Comparison of ENCODE assay signal across 8 cellular contexts in the genomic region with DNA sequence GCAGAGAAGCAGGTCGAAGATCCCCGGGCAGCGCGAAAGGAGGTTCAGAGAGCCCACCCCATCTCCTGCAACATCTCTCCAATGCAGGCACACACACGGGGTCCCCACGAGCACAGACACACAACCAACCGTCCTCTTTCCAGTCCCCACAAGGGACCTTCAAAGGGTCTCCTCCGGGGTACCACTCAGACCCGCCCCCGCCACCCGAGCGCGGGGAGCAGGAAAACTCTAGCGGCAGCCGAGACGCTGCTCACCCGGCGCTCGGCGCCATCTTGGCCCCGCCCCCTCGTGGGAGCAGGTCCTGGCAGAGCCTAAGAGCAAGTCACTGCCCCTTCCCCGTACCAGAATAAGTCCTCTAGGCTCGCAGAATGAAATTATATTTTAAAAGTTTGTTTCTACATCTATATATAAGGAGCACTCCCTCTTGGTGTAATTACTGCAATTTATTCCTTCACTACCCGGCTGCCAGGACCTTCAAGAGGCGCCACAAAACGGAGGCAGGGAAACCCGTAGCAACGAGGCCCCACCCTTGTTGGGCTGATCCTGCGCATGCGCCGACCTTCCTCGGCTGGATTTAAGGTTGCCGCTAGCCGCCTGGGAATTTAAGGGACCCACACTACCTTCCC. TPM values are rescaled to one million over a fixed set of nuclear protein-coding genes. Genes with fewer than 3 reads are reported as not detected.
DNase-seq lines count a peak whose midpoint lies in the region; ATAC-seq, FAIRE-seq and TF ChIP-seq lines count a peak whose summit lies in the region.

A gene with protein sequence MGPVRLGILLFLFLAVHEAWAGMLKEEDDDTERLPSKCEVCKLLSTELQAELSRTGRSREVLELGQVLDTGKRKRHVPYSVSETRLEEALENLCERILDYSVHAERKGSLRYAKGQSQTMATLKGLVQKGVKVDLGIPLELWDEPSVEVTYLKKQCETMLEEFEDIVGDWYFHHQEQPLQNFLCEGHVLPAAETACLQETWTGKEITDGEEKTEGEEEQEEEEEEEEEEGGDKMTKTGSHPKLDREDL (plus strand): TSS at position 560 of the 626 bp plus-strand sequence. CDS start 111 bp downstream, outside the sequence.
TSS of gene TAF6 (minus strand) at position 284 of the 626 bp plus-strand sequence. CDS start 5,149 bp downstream, outside the sequence.

- no peaks in the 10 kb centered on the region for H3K27me3 Mint-ChIP-seq in T-cell

- POLR2A ChIA-PET in T-cell (lab: Charles Lee) = no interaction called here

- CTCF ChIA-PET in T-cell (lab: Charles Lee) = interaction anchor here in 1 of 2 donors (1.1 kb wide), 1 partner anchor 29 kb away, joined by 5 read pairs; no protein-coding TSS in a partner anchor

- H3K36me3 ChIP-seq in heart left ventricle = peaks cover 0 to 12% (median 0%) of the 10 kb centered on the region in 9 donors
- peaks cover 6% of the 10 kb centered on the region for H3K36me3 ChIP-seq in upper lobe of right lung

- H3K9me3 Mint-ChIP-seq in T-cell = no peaks in the 10 kb centered on the region

- peak; percentile 98 for DNase-seq in GM12891 (ENCODE audit: insufficient read length, low spot score)
- DNase-seq in NCI-H146 (lab: John Stamatoyannopoulos, UW) = peak; percentile 95
- DNase-seq in T-cell = peak; percentile 86 to 96 (median 93)
- DNase-seq in heart left ventricle = peak; percentile 96 to 98 (median 97)
- peak; percentile 99 for DNase-seq in posterior vena cava (ENCODE audit: low spot score)
- peak; percentile 98 for DNase-seq in upper lobe of right lung

- peak within 1 kb of the TSS; percentile 99 for H3K27ac Mint-ChIP-seq in T-cell

- TF ChIP-seq CTCF in heart left ventricle (IDR thresholded peaks at IDR 0.05) (peak in 1 of 12 donors; percentile 6), upper lobe of right lung (IDR thresholded peaks at IDR 0.05) (no peak)

- H3K4me1 Mint-ChIP-seq in T-cell = peaks cover 28 to 36% (median 28%) of the 10 kb centered on the region in 3 donors

- intact Hi-C loops in heart left ventricle (cut with DNase I) (loop anchor here in 3 of 10 donors (1.0 to 2.0 kb wide), 3 partner anchors 8 to 18 kb away; partner anchors contain the start of genes AP4M1 (in 3 of the 3) and MCM7 (in 3 of the 3)), posterior vena cava (cut with DNase I) (no loop called here), upper lobe of right lung (cut with DNase I) (no loop called here)

- H3K9me3 ChIP-seq in heart left ventricle (no peaks in the 10 kb centered on the region), upper lobe of right lung (no peaks in the 10 kb centered on the region)

- peak; percentile 84 for FAIRE-seq in GM12891 (lab: Jason Lieb, UNC)

- 0 to 1% (median 0%) methylated on average over 35 of the region's 35 CpGs for WGBS in adipose tissue, 3 donors
- WGBS in heart left ventricle, 4 donors = 0 to 1% (median 1%) methylated on average over 17 to 35 of the region's 35 CpGs

- H3K27me3 ChIP-seq in heart left ventricle (no peaks in the 10 kb centered on the region), upper lobe of right lung (no peaks in the 10 kb centered on the region)

- peak within 1 kb of the TSS; percentile 86 to 98 (median 96) for H3K4me3 Mint-ChIP-seq in T-cell

- peak; percentile 87 for ATAC-seq in HG02798 (IDR thresholded peaks at IDR 0.05; ENCODE audit: poor library complexity, unreplicated experiment)
- ATAC-seq in T-cell (replicated peaks in 1 of 4) = peak; percentile 72 to 79 (median 77)
- ATAC-seq in heart left ventricle = peak; percentile 90 to 97 (median 94)
- peak; percentile 93 for ATAC-seq in upper lobe of right lung

- H3K27ac ChIP-seq in adipose tissue (ENCODE audit: low read depth, low read length) = no peak within 1 kb of the TSS
- peak within 1 kb of the TSS; percentile 83 to 98 (median 88) for H3K27ac ChIP-seq in heart left ventricle
- peak within 1 kb of the TSS; percentile 97 for H3K27ac ChIP-seq in upper lobe of right lung

- H3K4me3 ChIP-seq in heart left ventricle (peak within 1 kb of the TSS; percentile 48 to 89 (median 78)), upper lobe of right lung (peak within 1 kb of the TSS; percentile 84)

- peaks cover 6% of the 10 kb centered on the region for H3K36me3 Mint-ChIP-seq in T-cell

- H3K4me1 ChIP-seq in heart left ventricle (peaks cover 0 to 21% (median 16%) of the 10 kb centered on the region in 12 donors), upper lobe of right lung (peaks cover 13% of the 10 kb centered on the region)

- TF ChIP-seq POLR2A in GM12891 (IDR thresholded peaks at IDR 0.05; ENCODE audit: low read depth, low read length) (peak; percentile 74), heart left ventricle (IDR thresholded peaks at IDR 0.05) (peak in 1 of 2 donors; percentile 61)

TF ChIP-seq in GM12891, 5 proteins besides CTCF, POLR2A, EP300 and RAD21:
- TF ChIP-seq PAX5 (IDR thresholded peaks at IDR 0.05; ENCODE audit: insufficient read depth, low read length, severe bottlenecking) (no peak), SPI1 (IDR thresholded peaks at IDR 0.05; ENCODE audit: low read depth, low read length) (no peak), TAF1 (IDR thresholded peaks at IDR 0.05; ENCODE audit: low read depth, low read length) (peak; percentile 100), POLR2AphosphoS5 (IDR thresholded peaks at IDR 0.05; ENCODE audit: low read depth, low read length) (no peak), POU2F2 (IDR thresholded peaks at IDR 0.05; ENCODE audit: low read depth, low read length) (0 out of 2 replicates have a peak, but pooled peaks have one; percentile 9)

RNA-seq across cellular contexts. Expression of the first gene that starts in this region (rescaled TPM):
- polyA plus RNA-seq in GM12891 (2012; ENCODE audit: low read depth, missing spikeins) = 2.8 TPM
- total RNA-seq in T-cell (10 to 100 TPM; 23.9 to 90.0 (median 79.6) TPM), heart left ventricle (1 to 10 TPM; 5.9 to 9.5 (median 8.3) TPM), posterior vena cava (10 to 100 TPM in 1 of 2 donors, 1 to 10 TPM in 1; 9.6 to 18.3 TPM), upper lobe of right lung (9.8 TPM)
- polyA plus RNA-seq in adipose tissue (10 to 100 TPM in 2 of 3 donors, 1 to 10 TPM in 1; 4.1 to 16.4 (median 12.1) TPM), heart left ventricle (10 to 100 TPM in 1 of 2 donors, 1 to 10 TPM in 1; 9.1 to 10.8 TPM)

RNA-seq across cellular contexts. Expression of gene TAF6, which starts in this region (rescaled TPM):
- 23.2 TPM for polyA plus RNA-seq in GM12891 (2012; ENCODE audit: low read depth, missing spikeins)
- total RNA-seq in T-cell (10 to 100 TPM; 44.1 to 73.5 (median 61.3) TPM), heart left ventricle (10 to 100 TPM; 24.9 to 80.9 (median 34.1) TPM), posterior vena cava (10 to 100 TPM; 34.3 to 35.4 TPM), upper lobe of right lung (34.9 TPM)
- polyA plus RNA-seq in adipose tissue (10 to 100 TPM; 16.3 to 30.9 (median 27.1) TPM), heart left ventricle (10 to 100 TPM; 28.7 to 48.1 TPM)
